Comparison of ENCODE assay signal across 12 cellular contexts in the genomic region with DNA sequence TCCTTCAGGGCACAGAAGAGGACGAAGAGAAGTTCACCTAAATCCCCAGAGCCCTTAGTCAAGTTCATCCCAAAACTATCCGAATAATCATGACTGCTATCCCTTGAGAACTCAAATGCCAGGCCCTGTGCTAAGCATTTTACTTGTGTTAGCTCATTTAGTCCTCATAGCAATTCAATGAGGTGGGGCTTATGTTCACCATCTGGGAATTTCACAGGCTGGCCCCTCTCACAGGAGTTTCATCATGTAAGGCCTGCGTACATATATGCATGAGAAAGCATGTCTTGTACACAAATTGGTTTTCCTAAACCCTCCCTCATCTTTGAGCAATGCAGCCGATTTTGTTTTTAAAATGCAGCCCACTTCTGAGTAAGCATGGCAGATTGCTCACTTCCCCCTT. TPM values are rescaled to one million over a fixed set of nuclear protein-coding genes. Genes with fewer than 3 reads are reported as not detected.
DNase-seq lines count a peak whose midpoint lies in the region; ATAC-seq, FAIRE-seq and TF ChIP-seq lines count a peak whose summit lies in the region.
"Not testable (repeated sequence)": the region's sequence is repeated elsewhere in the genome, so short reads cannot be mapped to it uniquely, and the experiment has no call there.
"Had no signal": no experiment of that assay in that cellular context is flagged by ENCODE, and none has a peak within 500 bp of the region (broad histone marks: within the 10 kb centered on the region; RNA-seq: fewer than 3 reads in every experiment).

No MANE protein-coding gene starts in this region.

- not testable (repeated sequence) for TF ChIP-seq CTCF in A549 (IDR thresholded peaks at IDR 0.05); DND-41 (IDR thresholded peaks at IDR 0.05; ENCODE audit: borderline replicate concordance, extremely low read depth, low read length, poor library complexity, severe bottlenecking); endothelial cell (IDR thresholded peaks at IDR 0.05; ENCODE audit: unreplicated experiment); fibroblast of mammary gland (conservative IDR thresholded peaks at IDR 0.05; ENCODE audit: control insufficient read depth, insufficient read depth, low read depth, low read length)

- H4K91ac ChIP-seq in mesenchymal stem cell (ENCODE audit: low read length) = not testable (repeated sequence)

- H3K36me3 Mint-ChIP-seq in endothelial cell (ENCODE audit: low read depth, unreplicated experiment) = not testable (repeated sequence)

- not testable (repeated sequence) for H2AFZ ChIP-seq in DND-41 (ENCODE audit: low read depth, low read length); GM23248; mesenchymal stem cell (ENCODE audit: low read depth, low read length)

- not testable (repeated sequence) for H3K9me2 ChIP-seq in GM23248 (ENCODE audit: insufficient read depth)

- not testable (repeated sequence) for H3K9me3 ChIP-seq in A549; DND-41 (ENCODE audit: insufficient read depth, low read length, severe bottlenecking); GM23248 (ENCODE audit: low read depth); mesenchymal stem cell (ENCODE audit: control insufficient read depth, low read length)

- CTCF ChIA-PET in A549 (lab: Yijun Ruan, JAX) = interaction anchor here (0.6 to 6.2 kb wide), 35 partner anchors 8 to 371 kb away, joined by 3 to 252 read pairs (median 15); partner anchors contain the start of genes ALOX12, BCL6B, RNASEK and SLC13A5

- not testable (repeated sequence) for H2BK120ac ChIP-seq in mesenchymal stem cell (ENCODE audit: low read depth, low read length)

- H2BK5ac ChIP-seq in mesenchymal stem cell (ENCODE audit: low read depth, low read length, poor library complexity, severe bottlenecking) = not testable (repeated sequence)

- H3K4me3 Mint-ChIP-seq in endothelial cell (ENCODE audit: unreplicated experiment) = not testable (repeated sequence)

- not testable (repeated sequence) for TF ChIP-seq RAD21 in A549 (conservative IDR thresholded peaks at IDR 0.05 in 1 of 2, IDR thresholded peaks at IDR 0.05 in 1 of 2)

- not testable (repeated sequence) for H3K27me3 ChIP-seq in DND-41 (ENCODE audit: insufficient read depth, low read length, poor library complexity)
- H3K27me3 ChIP-seq in GM23248 (replicated peaks; ENCODE audit: insufficient read depth) (peaks cover 16% of the 10 kb centered on the region), mesenchymal stem cell (ENCODE audit: control insufficient read depth in 1 of 2, insufficient read depth in 1 of 2, low read length in 2 of 2) (peaks cover 26 to 40% of the 10 kb centered on the region in 2 experiments)

- not testable (repeated sequence) for H3K4me2 ChIP-seq in A549; DND-41 (ENCODE audit: insufficient read depth, low read length); GM23248 (ENCODE audit: unreplicated experiment); mesenchymal stem cell (ENCODE audit: low read length, poor library complexity, severe bottlenecking)

- H3K9me3 Mint-ChIP-seq in endothelial cell (ENCODE audit: unreplicated experiment) = not testable (repeated sequence)

- not testable (repeated sequence) for H3K23ac ChIP-seq in mesenchymal stem cell (ENCODE audit: low read length in 2 of 2)

- not testable (repeated sequence) for H3K4me1 ChIP-seq in A549; mesenchymal stem cell (ENCODE audit: control insufficient read depth, insufficient read depth, low read depth, low read length)
- peaks cover 47% of the 10 kb centered on the region for H3K4me1 ChIP-seq in DND-41 (ENCODE audit: insufficient read depth, low read length)
- H3K4me1 ChIP-seq in GM23248 (ENCODE audit: insufficient read depth) = peaks cover 11% of the 10 kb centered on the region; the same call in 1 of the 2 replicates

- H2BK12ac ChIP-seq in mesenchymal stem cell (ENCODE audit: low read length in 2 of 2) = not testable (repeated sequence)

- not testable (repeated sequence) for H3K18ac ChIP-seq in mesenchymal stem cell (ENCODE audit: low read depth in 1 of 2, low read length in 2 of 2)

- not testable (repeated sequence) for H3K36me3 ChIP-seq in DND-41 (ENCODE audit: insufficient read depth, low read length); GM23248 (ENCODE audit: low read depth); mesenchymal stem cell (ENCODE audit: control insufficient read depth in 1 of 2, insufficient read depth in 2 of 2, low read depth in 1 of 2, low read length in 2 of 2)

- not testable (repeated sequence) for H3K4me3 ChIP-seq in A549; DND-41 (ENCODE audit: low read depth in 1 of 2, low read length in 2 of 2); GM23248; fibroblast of mammary gland (ENCODE audit: control insufficient read depth, low read depth, low read length); mesenchymal stem cell (ENCODE audit: insufficient read depth in 1 of 2, low read depth in 1 of 2, low read length in 2 of 2)

- H3K9ac ChIP-seq in DND-41 (ENCODE audit: low read depth, low read length); GM23248: not testable (repeated sequence)
- H3K9ac ChIP-seq in mesenchymal stem cell (ENCODE audit: low read length) = peak overlapping the region; percentile 78

- DNase-seq in A549 (ENCODE audit: low read depth in 1 of 2, low spot score in 1 of 2); DND-41; endothelial cell (ENCODE audit: low spot score); mesenchymal stem cell: not testable (repeated sequence)
- DNase-seq in Ammon's horn (ENCODE audit: low spot score) (peak; percentile 3), GM23248 (peak; percentile 56), fibroblast of mammary gland (ENCODE audit: low read depth) (peak; percentile 32)

- in situ Hi-C loops in GM23248 (cut with MboI) = not testable (repeated sequence)

- not testable (repeated sequence) for H3K79me1 ChIP-seq in mesenchymal stem cell (replicated peaks; ENCODE audit: low read length, poor library complexity, severe bottlenecking)

- H2AK5ac ChIP-seq in mesenchymal stem cell (ENCODE audit: low read length, severe bottlenecking) = not testable (repeated sequence)

- H4K20me1 ChIP-seq in DND-41 (ENCODE audit: insufficient read depth, low read length); GM23248 (ENCODE audit: insufficient read depth): not testable (repeated sequence)

- not testable (repeated sequence) for H3K27me3 Mint-ChIP-seq in endothelial cell (ENCODE audit: unreplicated experiment)

- not testable (repeated sequence) for H3K4ac ChIP-seq in mesenchymal stem cell (ENCODE audit: low read depth in 1 of 2, low read length in 2 of 2)

- 74% methylated on average over 4 of the region's 4 CpGs for WGBS in A549 (ENCODE audit: missing lambda C conversion rate)
- WGBS in GM23248 (ENCODE audit: low coverage in 1 of 2, low lambda C conversion rate in 2 of 2, missing lambda C conversion rate in 2 of 2), 2 experiments = 31 to 42% methylated on average over 4 of the region's 4 CpGs
- 93% methylated on average over 3 of the region's 4 CpGs for WGBS in mesenchymal stem cell

- H3K27ac Mint-ChIP-seq in endothelial cell (ENCODE audit: unreplicated experiment) = peak overlapping the region; percentile 88

- not testable (repeated sequence) for ATAC-seq in A549; DND-41 (ENCODE audit: insufficient read depth, low read depth)

- H3K79me2 ChIP-seq in DND-41 (ENCODE audit: insufficient read depth, low read length); GM23248 (ENCODE audit: insufficient read depth): not testable (repeated sequence)

- POLR2A ChIA-PET in A549 (lab: Yijun Ruan, JAX) = interaction anchor here (1.1 kb wide), 1 partner anchor 70 kb away, joined by 3 read pairs; no protein-coding TSS in a partner anchor

- not testable (repeated sequence) for TF ChIP-seq POLR2A in A549 (IDR thresholded peaks at IDR 0.05; ENCODE audit: low read length)

- FAIRE-seq in A549 (lab: Jason Lieb, UNC) = peak; percentile 49

- H3F3A ChIP-seq in GM23248 (ENCODE audit: insufficient read depth) = not testable (repeated sequence)

- H3K14ac ChIP-seq in mesenchymal stem cell (ENCODE audit: low read length in 2 of 2) = not testable (repeated sequence)

- H3K4me1 Mint-ChIP-seq in endothelial cell (ENCODE audit: unreplicated experiment) = peaks cover 24% of the 10 kb centered on the region

- H4K8ac ChIP-seq in mesenchymal stem cell (ENCODE audit: low read length) = not testable (repeated sequence)

- H3K27ac ChIP-seq in A549 = peak overlapping the region in 1 of 2 experiments; percentile 44; a peak in 3 of 6 replicates
- peak overlapping the region; percentile 86 for H3K27ac ChIP-seq in DND-41 (ENCODE audit: low read length)
- H3K27ac ChIP-seq in GM23248; mesenchymal stem cell (ENCODE audit: low read length, poor library complexity, severe bottlenecking): not testable (repeated sequence)

- TF ChIP-seq EP300 in A549 (IDR thresholded peaks at IDR 0.05) = not testable (repeated sequence)

- H2BK15ac ChIP-seq in mesenchymal stem cell (ENCODE audit: low read depth, poor library complexity, severe bottlenecking) = not testable (repeated sequence)

RNA-seq across cellular contexts. Expression of gene TEKT1, which starts 12.9 kb away (rescaled TPM):
- polyA plus RNA-seq in A549 (2011; rRNA removed) = not detected in 2 replicates
- polyA plus RNA-seq in A549 (2012; cell fraction: cytosol; rRNA removed) = not detected in 2 replicates
- not detected in 2 replicates for polyA plus RNA-seq in A549 (2012; cell fraction: nucleus; rRNA removed)
- polyA plus RNA-seq in A549 (2017; fragmentation: RNase III; extraction: RNeasy Plus Mini Kit Qiagen cat#74134 plus additional on column Dnase treatment) = not detected in 3 replicates
- polyA minus RNA-seq in A549 (2011; rRNA and poly(A)+ RNA removed) = not detected in 2 replicates
- total RNA-seq in GM23248 (2014; rRNA removed; shearing (Covaris generic)) = not detected in 2 replicates
- polyA plus RNA-seq in GM23248 (2016; fragmentation: Nextera tagmentation; extraction: Ambion mirVana) = not detected in 2 replicates
- total RNA-seq in endothelial cell (ENCODE audit: unreplicated experiment) = 1.2 TPM
- not detected for polyA plus RNA-seq in mesenchymal stem cell (2013, experiment 1 of 2)
- not detected for polyA plus RNA-seq in mesenchymal stem cell (2013, experiment 2 of 2)
- total RNA-seq: Caco-2; CD4-positive, CD25-positive, alpha-beta regulatory T cell; CD8-positive, alpha-beta T cell; H1; H7 had no signal
- polyA plus RNA-seq: CD4-positive, CD25-positive, alpha-beta regulatory T cell; H1 had no signal
